Comparison of ENCODE assay signal across 28 cellular contexts in genomic region chr16:66240996-66241395, GRCh38.
"Had no signal": no experiment of that assay in that cellular context is flagged by ENCODE, and none has a peak within 500 bp of the region (broad histone marks: within the 10 kb centered on the region; RNA-seq: fewer than 3 reads in every experiment).

No MANE protein-coding gene starts in this region.

- H3K4me2 ChIP-seq: smooth muscle cell had no signal

- H3K9me3 ChIP-seq: neutrophil, right lobe of liver, vagina had no signal

- H3K27ac Mint-ChIP-seq: activated CD4-positive, alpha-beta T cell treated with anti-CD3 and anti-CD28 coated beads, Interleukin-2, amount 10 ng/mL, durations not matched to agents 7 days and 5 days; activated CD8-positive, alpha-beta T cell treated with anti-CD3 and anti-CD28 coated beads for 36 hours; activated naive CD4-positive, alpha-beta T cell treated with anti-CD3 and anti-CD28 coated beads, Interleukin-2, amount 50 U/mL, for 72 hours; activated T-helper 2 cell treated with anti-CD3 and anti-CD28 coated beads, Interferon-gamma antibody, Interleukin-2, Interleukin-4, amounts not matched to agents 10 μg/mL and 5 μg/mL and 100 μg/mL, durations not matched to agents 14 hours and 24 hours and 36 hours; natural killer cell treated with Interleukin-12 subunit alpha and Interleukin-12 subunit beta and Interleukin-15 and Interleukin-18, amount 100 ng/mL, for 72 hours; progenitor cell of endocrine pancreas; stimulated activated memory B cell treated with anti-CD40 and anti-IgM and Interleukin-4, amounts not matched to agents 10 μg/mL and 1 μg/mL and 100 μg/mL, for 72 hours; stimulated activated naive CD8-positive, alpha-beta T cell treated with anti-CD3 and anti-CD28 coated beads, Interleukin-15, amount 100 ng/mL, for 72 hours; T-helper 17 cell had no signal

- H3K27ac ChIP-seq: body of pancreas, cardiac muscle cell, neutrophil, right lobe of liver, upper lobe of left lung, vagina had no signal

- H3K4me3 Mint-ChIP-seq: activated CD4-positive, alpha-beta T cell treated with anti-CD3 and anti-CD28 coated beads, Interleukin-2, amount 10 ng/mL, durations not matched to agents 7 days and 5 days; activated CD8-positive, alpha-beta T cell treated with anti-CD3 and anti-CD28 coated beads for 36 hours; natural killer cell treated with Interleukin-12 subunit alpha and Interleukin-12 subunit beta and Interleukin-15 and Interleukin-18, amount 100 ng/mL, for 72 hours; stimulated activated memory B cell treated with anti-CD40 and anti-IgM and Interleukin-4, amounts not matched to agents 10 μg/mL and 1 μg/mL and 100 μg/mL, for 72 hours; stimulated activated naive CD8-positive, alpha-beta T cell treated with anti-CD3 and anti-CD28 coated beads, Interleukin-15, amount 100 ng/mL, for 72 hours; T-helper 17 cell had no signal

- H3K4me1 Mint-ChIP-seq: activated CD4-positive, alpha-beta T cell treated with anti-CD3 and anti-CD28 coated beads, Interleukin-2, amount 10 ng/mL, durations not matched to agents 7 days and 5 days; stimulated activated memory B cell treated with anti-CD40 and anti-IgM and Interleukin-4, amounts not matched to agents 10 μg/mL and 1 μg/mL and 100 μg/mL, for 72 hours; stimulated activated naive CD8-positive, alpha-beta T cell treated with anti-CD3 and anti-CD28 coated beads, Interleukin-15, amount 100 ng/mL, for 72 hours; T-helper 17 cell had no signal

- H3K36me3 Mint-ChIP-seq: activated naive CD4-positive, alpha-beta T cell treated with anti-CD3 and anti-CD28 coated beads, Interleukin-2, amount 50 U/mL, for 72 hours; natural killer cell treated with Interleukin-12 subunit alpha and Interleukin-12 subunit beta and Interleukin-15 and Interleukin-18, amount 100 ng/mL, for 72 hours; stimulated activated memory B cell treated with anti-CD40 and anti-IgM and Interleukin-4, amounts not matched to agents 10 μg/mL and 1 μg/mL and 100 μg/mL, for 72 hours had no signal

- H3K27me3 Mint-ChIP-seq: stimulated activated naive CD8-positive, alpha-beta T cell treated with anti-CD3 and anti-CD28 coated beads, Interleukin-15, amount 100 ng/mL, for 72 hours had no signal

- H3K36me3 ChIP-seq: cardiac muscle cell, gastroesophageal sphincter, neutrophil, right lobe of liver, upper lobe of left lung, vagina had no signal

- H3K4me3 ChIP-seq: body of pancreas, cardiac muscle cell, gastroesophageal sphincter, right lobe of liver, smooth muscle cell, upper lobe of left lung, vagina had no signal

- H3K9me3 Mint-ChIP-seq: activated CD4-positive, alpha-beta T cell treated with anti-CD3 and anti-CD28 coated beads, Interleukin-2, amount 10 ng/mL, durations not matched to agents 7 days and 5 days; activated T-helper 2 cell treated with anti-CD3 and anti-CD28 coated beads, Interferon-gamma antibody, Interleukin-2, Interleukin-4, amounts not matched to agents 10 μg/mL and 5 μg/mL and 100 μg/mL, durations not matched to agents 14 hours and 24 hours and 36 hours; natural killer cell treated with Interleukin-12 subunit alpha and Interleukin-12 subunit beta and Interleukin-15 and Interleukin-18, amount 100 ng/mL, for 72 hours had no signal

- DNase-seq: activated CD4-positive, alpha-beta T cell treated with anti-CD3 and anti-CD28 coated beads, Interleukin-2, amount 10 ng/mL, durations not matched to agents 7 days and 5 days; activated CD4-positive, CD25-positive, alpha-beta regulatory T cell treated with anti-CD3 and anti-CD28 coated beads, Interleukin-2, amount 50 U/mL, for 72 hours; activated CD8-positive, alpha-beta T cell treated with anti-CD3 and anti-CD28 coated beads for 36 hours; activated T-cell treated with anti-CD3 and anti-CD28 coated beads, Interleukin-2, amount 50 U/mL, for 48 hours; body of pancreas; cerebellar nuclear complex; hippocampal formation; left colon; mesendoderm; right lobe of liver; stimulated activated CD4-positive, alpha-beta T cell treated with anti-CD3 and anti-CD28 coated beads, Interleukin-1b, Interleukin-23, amount 100 ng/mL, for 48 hours; stimulated activated CD4-positive, alpha-beta T cell treated with anti-CD3 and anti-CD28 coated beads, Interleukin-4, amount 100 ng/mL, for 4 hours; stimulated activated CD8-positive, alpha-beta memory T cell treated with anti-CD3 and anti-CD28 coated beads, Interleukin-4, amount 100 ng/mL, for 48 hours; stimulated activated naive CD8-positive, alpha-beta T cell treated with anti-CD3 and anti-CD28 coated beads, Interleukin-15, amount 100 ng/mL, for 72 hours; T-helper 17 cell; T1000; upper lobe of left lung had no signal

- FAIRE-seq: keratinocyte had no signal

- H3K4me1 ChIP-seq: body of pancreas, gastroesophageal sphincter, right lobe of liver, upper lobe of left lung, vagina had no signal

- ATAC-seq: activated CD8-positive, alpha-beta T cell treated with anti-CD3 and anti-CD28 coated beads for 36 hours; activated naive CD4-positive, alpha-beta T cell treated with anti-CD3 and anti-CD28 coated beads, Interleukin-2, amount 50 U/mL, for 72 hours; body of pancreas; gastroesophageal sphincter; left colon; natural killer cell treated with Interleukin-12 subunit alpha and Interleukin-12 subunit beta and Interleukin-15 and Interleukin-18, amount 100 ng/mL, for 72 hours; right lobe of liver; stimulated activated memory B cell treated with anti-CD40 and anti-IgM and Interleukin-4, amounts not matched to agents 10 μg/mL and 1 μg/mL and 100 μg/mL, for 72 hours; stimulated activated naive CD8-positive, alpha-beta T cell treated with anti-CD3 and anti-CD28 coated beads, Interleukin-15, amount 100 ng/mL, for 72 hours; T-helper 17 cell had no signal

- H3K27me3 ChIP-seq: body of pancreas, gastroesophageal sphincter, neutrophil, right lobe of liver, upper lobe of left lung, vagina had no signal
